In genomic region chr12:31582155-31582554, GRCh38 we compare ENCODE assay signal across 2 cellular contexts.
TF ChIP-seq lines count a peak whose summit lies in the region.

No MANE protein-coding gene starts in this region.

TF ChIP-seq in SK-N-SH, 30 proteins besides CTCF, POLR2A, EP300 and RAD21 (continued from another document):
- TF ChIP-seq, protein P1, sequence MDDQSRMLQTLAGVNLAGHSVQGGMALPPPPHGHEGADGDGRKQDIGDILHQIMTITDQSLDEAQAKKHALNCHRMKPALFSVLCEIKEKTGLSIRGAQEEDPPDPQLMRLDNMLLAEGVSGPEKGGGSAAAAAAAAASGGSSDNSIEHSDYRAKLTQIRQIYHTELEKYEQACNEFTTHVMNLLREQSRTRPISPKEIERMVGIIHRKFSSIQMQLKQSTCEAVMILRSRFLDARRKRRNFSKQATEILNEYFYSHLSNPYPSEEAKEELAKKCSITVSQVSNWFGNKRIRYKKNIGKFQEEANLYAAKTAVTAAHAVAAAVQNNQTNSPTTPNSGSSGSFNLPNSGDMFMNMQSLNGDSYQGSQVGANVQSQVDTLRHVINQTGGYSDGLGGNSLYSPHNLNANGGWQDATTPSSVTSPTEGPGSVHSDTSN (IDR thresholded peaks at IDR 0.05) = 0 out of 2 replicates have a peak, but pooled peaks have one; percentile 35
- no peak for TF ChIP-seq SMC3 (IDR thresholded peaks at IDR 0.05; ENCODE audit: low read depth, low read length)

TF ChIP-seq in SK-N-SH treated with all-trans-retinoic acid at 6 μM for 48 hours, 23 proteins besides CTCF, POLR2A, EP300 and RAD21 (continued from another document):
- TF ChIP-seq, protein P2, sequence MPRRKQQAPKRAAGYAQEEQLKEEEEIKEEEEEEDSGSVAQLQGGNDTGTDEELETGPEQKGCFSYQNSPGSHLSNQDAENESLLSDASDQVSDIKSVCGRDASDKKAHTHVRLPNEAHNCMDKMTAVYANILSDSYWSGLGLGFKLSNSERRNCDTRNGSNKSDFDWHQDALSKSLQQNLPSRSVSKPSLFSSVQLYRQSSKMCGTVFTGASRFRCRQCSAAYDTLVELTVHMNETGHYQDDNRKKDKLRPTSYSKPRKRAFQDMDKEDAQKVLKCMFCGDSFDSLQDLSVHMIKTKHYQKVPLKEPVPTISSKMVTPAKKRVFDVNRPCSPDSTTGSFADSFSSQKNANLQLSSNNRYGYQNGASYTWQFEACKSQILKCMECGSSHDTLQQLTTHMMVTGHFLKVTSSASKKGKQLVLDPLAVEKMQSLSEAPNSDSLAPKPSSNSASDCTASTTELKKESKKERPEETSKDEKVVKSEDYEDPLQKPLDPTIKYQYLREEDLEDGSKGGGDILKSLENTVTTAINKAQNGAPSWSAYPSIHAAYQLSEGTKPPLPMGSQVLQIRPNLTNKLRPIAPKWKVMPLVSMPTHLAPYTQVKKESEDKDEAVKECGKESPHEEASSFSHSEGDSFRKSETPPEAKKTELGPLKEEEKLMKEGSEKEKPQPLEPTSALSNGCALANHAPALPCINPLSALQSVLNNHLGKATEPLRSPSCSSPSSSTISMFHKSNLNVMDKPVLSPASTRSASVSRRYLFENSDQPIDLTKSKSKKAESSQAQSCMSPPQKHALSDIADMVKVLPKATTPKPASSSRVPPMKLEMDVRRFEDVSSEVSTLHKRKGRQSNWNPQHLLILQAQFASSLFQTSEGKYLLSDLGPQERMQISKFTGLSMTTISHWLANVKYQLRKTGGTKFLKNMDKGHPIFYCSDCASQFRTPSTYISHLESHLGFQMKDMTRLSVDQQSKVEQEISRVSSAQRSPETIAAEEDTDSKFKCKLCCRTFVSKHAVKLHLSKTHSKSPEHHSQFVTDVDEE (CRISPR knock-in tag; IDR thresholded peaks at IDR 0.05) = no peak
- no peak for TF ChIP-seq CSRNP3 (CRISPR knock-in tag; IDR thresholded peaks at IDR 0.05)
- no peak for TF ChIP-seq ESRRG (CRISPR knock-in tag; IDR thresholded peaks at IDR 0.05)
- TF ChIP-seq, protein P3, sequence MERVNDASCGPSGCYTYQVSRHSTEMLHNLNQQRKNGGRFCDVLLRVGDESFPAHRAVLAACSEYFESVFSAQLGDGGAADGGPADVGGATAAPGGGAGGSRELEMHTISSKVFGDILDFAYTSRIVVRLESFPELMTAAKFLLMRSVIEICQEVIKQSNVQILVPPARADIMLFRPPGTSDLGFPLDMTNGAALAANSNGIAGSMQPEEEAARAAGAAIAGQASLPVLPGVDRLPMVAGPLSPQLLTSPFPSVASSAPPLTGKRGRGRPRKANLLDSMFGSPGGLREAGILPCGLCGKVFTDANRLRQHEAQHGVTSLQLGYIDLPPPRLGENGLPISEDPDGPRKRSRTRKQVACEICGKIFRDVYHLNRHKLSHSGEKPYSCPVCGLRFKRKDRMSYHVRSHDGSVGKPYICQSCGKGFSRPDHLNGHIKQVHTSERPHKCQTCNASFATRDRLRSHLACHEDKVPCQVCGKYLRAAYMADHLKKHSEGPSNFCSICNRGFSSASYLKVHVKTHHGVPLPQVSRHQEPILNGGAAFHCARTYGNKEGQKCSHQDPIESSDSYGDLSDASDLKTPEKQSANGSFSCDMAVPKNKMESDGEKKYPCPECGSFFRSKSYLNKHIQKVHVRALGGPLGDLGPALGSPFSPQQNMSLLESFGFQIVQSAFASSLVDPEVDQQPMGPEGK (CRISPR knock-in tag; IDR thresholded peaks at IDR 0.05; ENCODE audit: borderline replicate concordance) = no peak
- no peak for TF ChIP-seq ZFP3 (CRISPR knock-in tag; IDR thresholded peaks at IDR 0.05)
- TF ChIP-seq BACH2 (CRISPR knock-in tag; IDR thresholded peaks at IDR 0.05; ENCODE audit: borderline replicate concordance) = no peak
- TF ChIP-seq SNAI2 (CRISPR knock-in tag; IDR thresholded peaks at IDR 0.05) = no peak
- TF ChIP-seq ISL1 (CRISPR knock-in tag; IDR thresholded peaks at IDR 0.05) = no peak
- no peak for TF ChIP-seq POU6F1 (CRISPR knock-in tag; IDR thresholded peaks at IDR 0.05; ENCODE audit: borderline replicate concordance, low read depth)
- no peak for TF ChIP-seq GLIS3 (CRISPR knock-in tag; IDR thresholded peaks at IDR 0.05)
- no peak for TF ChIP-seq ZNF565 (CRISPR knock-in tag; conservative IDR thresholded peaks at IDR 0.05; ENCODE audit: low read depth)
- TF ChIP-seq, protein P4, sequence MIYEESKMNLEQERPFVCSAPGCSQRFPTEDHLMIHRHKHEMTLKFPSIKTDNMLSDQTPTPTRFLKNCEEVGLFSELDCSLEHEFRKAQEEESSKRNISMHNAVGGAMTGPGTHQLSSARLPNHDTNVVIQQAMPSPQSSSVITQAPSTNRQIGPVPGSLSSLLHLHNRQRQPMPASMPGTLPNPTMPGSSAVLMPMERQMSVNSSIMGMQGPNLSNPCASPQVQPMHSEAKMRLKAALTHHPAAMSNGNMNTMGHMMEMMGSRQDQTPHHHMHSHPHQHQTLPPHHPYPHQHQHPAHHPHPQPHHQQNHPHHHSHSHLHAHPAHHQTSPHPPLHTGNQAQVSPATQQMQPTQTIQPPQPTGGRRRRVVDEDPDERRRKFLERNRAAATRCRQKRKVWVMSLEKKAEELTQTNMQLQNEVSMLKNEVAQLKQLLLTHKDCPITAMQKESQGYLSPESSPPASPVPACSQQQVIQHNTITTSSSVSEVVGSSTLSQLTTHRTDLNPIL (CRISPR knock-in tag; IDR thresholded peaks at IDR 0.05; ENCODE audit: low read depth) = no peak
- TF ChIP-seq OSR1 (CRISPR knock-in tag; IDR thresholded peaks at IDR 0.05) = no peak
- TF ChIP-seq RARB (CRISPR knock-in tag; IDR thresholded peaks at IDR 0.05) = no peak
- TF ChIP-seq PPARA (CRISPR knock-in tag; IDR thresholded peaks at IDR 0.05; ENCODE audit: borderline replicate concordance) = no peak
